In genomic region chr17:43014946-43015519, GRCh38 we compare ENCODE assay signal across 11 cellular contexts. TPM values are rescaled to one million over a fixed set of nuclear protein-coding genes. Genes with fewer than 3 reads are reported as not detected.
DNase-seq lines count a peak whose midpoint lies in the region; ATAC-seq and TF ChIP-seq lines count a peak whose summit lies in the region.
"Had no signal": no experiment of that assay in that cellular context is flagged by ENCODE, and none has a peak within 500 bp of the region (broad histone marks: within the 10 kb centered on the region; RNA-seq: fewer than 3 reads in every experiment).

No MANE protein-coding gene starts in this region.

- no peak for TF ChIP-seq POLR2A in spleen (IDR thresholded peaks at IDR 0.05)

- no peak for TF ChIP-seq RAD21 in liver (IDR thresholded peaks at IDR 0.05)

- H3K27ac ChIP-seq in HEK293 (ENCODE audit: extremely low read depth, low read depth, low read length) (no peak overlapping the region; the same call in 1 of the 2 replicates), angular gyrus (ENCODE audit: low read depth, low read length) (peak overlapping the region; percentile 3), liver (ENCODE audit: low read depth in 1 of 2, low read length in 2 of 2) (peak overlapping the region; percentile 18 to 55), spleen (peak overlapping the region; percentile 13 to 75 (median 60))
- H3K27ac ChIP-seq: hepatocyte had no signal

- H3K9me3 ChIP-seq in HEK293 (ENCODE audit: control insufficient read depth, insufficient read depth, low read depth, low read length) (no peaks in the 10 kb centered on the region), liver (ENCODE audit: control insufficient read depth in 4 of 4, low read length in 3 of 4) (no peaks in the 10 kb centered on the region), spleen (no peaks in the 10 kb centered on the region)

- no peak overlapping the region for H3K9ac ChIP-seq in liver (ENCODE audit: low read depth in 1 of 2, low read length in 2 of 2)

- H3K27me3 ChIP-seq in liver (ENCODE audit: control insufficient read depth in 4 of 4, insufficient read depth in 4 of 4, low read length in 3 of 4) (no peaks in the 10 kb centered on the region), spleen (replicated peaks in 1 of 7) (no peaks in the 10 kb centered on the region)
- H3K27me3 ChIP-seq: hepatocyte had no signal

- no peak overlapping the region for H3K4me3 ChIP-seq in HEK293 (ENCODE audit: low read depth, low read length)
- H3K4me3 ChIP-seq in liver (ENCODE audit: low read depth in 1 of 3, low read length in 3 of 3): no peak overlapping the region
- no peak overlapping the region for H3K4me3 ChIP-seq in spleen
- H3K4me3 ChIP-seq: hepatocyte had no signal

- POLR2A ChIA-PET in HEK293 (lab: Yijun Ruan, JAX): interaction anchor here (1.0 kb wide), 1 partner anchor 17 kb away, joined by 3 read pairs; the partner anchor contains the start of gene RPL27

- ATAC-seq in HG03135 (IDR thresholded peaks at IDR 0.05; ENCODE audit: unreplicated experiment): no peak
- ATAC-seq in GM18861 (IDR thresholded peaks at IDR 0.05; ENCODE audit: unreplicated experiment): no peak

- H3K36me3 ChIP-seq in HEK293 (ENCODE audit: control insufficient read depth in 2 of 2, insufficient read depth in 1 of 2, low read length in 2 of 2) (peaks cover 0 to 52% of the 10 kb centered on the region in 2 experiments; a peak in 2 of 3 replicates), liver (ENCODE audit: control insufficient read depth in 4 of 4, insufficient read depth in 3 of 4, low read depth in 1 of 4, low read length in 3 of 4) (peaks cover 0 to 28% (median 10%) of the 10 kb centered on the region in 4 donors), spleen (peaks cover 0 to 81% (median 31%) of the 10 kb centered on the region in 6 donors)

- in situ Hi-C loops in KBM-7 (cut with MboI; ENCODE audit: low pct_unique_long_range_greater_than_20kb, low sequenced_read_pairs): loop anchor here (10.0 to 25.0 kb wide), 2 partner anchors 60 to 347 kb away; no protein-coding TSS in a partner anchor

- TF ChIP-seq CTCF in HEK293 (tag by site-specific recombination; IDR thresholded peaks at IDR 0.05) (no peak), liver (IDR thresholded peaks at IDR 0.05; ENCODE audit: low read depth, low read length, missing input control) (no peak), spleen (IDR thresholded peaks at IDR 0.05 in 8 of 11, conservative IDR thresholded peaks at IDR 0.05 in 3 of 11) (no peak)

- CTCF ChIA-PET in HEK293 (lab: Yijun Ruan, JAX): interaction anchor here (0.7 kb wide), 1 partner anchor 10 kb away, joined by 3 read pairs; no protein-coding TSS in a partner anchor

- WGBS in liver: 81% methylated on average over 7 of the region's 7 CpGs
- WGBS in spleen, 5 donors: 54 to 68% (median 66%) methylated on average over 7 of the region's 7 CpGs

- DNase-seq in spleen: no peak
- no peak for DNase-seq in KBM-7
- DNase-seq in GDM1 (lab: John Stamatoyannopoulos, UW): no peak
- DNase-seq: MM.1S, NCI-H526 had no signal

- H3K4me1 ChIP-seq in HEK293 (ENCODE audit: control insufficient read depth, insufficient read depth, low read length) (peaks cover 12% of the 10 kb centered on the region), liver (ENCODE audit: control insufficient read depth in 4 of 4, insufficient read depth in 4 of 4, low read length in 3 of 4) (peaks cover 0 to 18% (median 12%) of the 10 kb centered on the region in 4 donors), spleen (peaks cover 24 to 96% (median 68%) of the 10 kb centered on the region in 6 donors)

- intact Hi-C loops in spleen (cut with DNase I; ENCODE audit: low total_unique reads): no loop called here

TF ChIP-seq in HEK293, 187 proteins besides CTCF, POLR2A, EP300 and RAD21:
- TF ChIP-seq ZNF223 (tag by site-specific recombination; IDR thresholded peaks at IDR 0.05): no peak
- peak; percentile 97 for TF ChIP-seq WT1 (tag by site-specific recombination; IDR thresholded peaks at IDR 0.05)
- no peak for TF ChIP-seq GLI2 (tag by site-specific recombination; IDR thresholded peaks at IDR 0.05; ENCODE audit: borderline replicate concordance, low read depth)
- TF ChIP-seq ZNF560 (tag by site-specific recombination; IDR thresholded peaks at IDR 0.05; ENCODE audit: borderline replicate concordance): no peak
- TF ChIP-seq KLF1 (tag by site-specific recombination; IDR thresholded peaks at IDR 0.05): peak; percentile 28; the same call in 1 of the 2 replicates

TF ChIP-seq in liver, 16 proteins besides CTCF, POLR2A, EP300 and RAD21:
- TF ChIP-seq, protein P1, sequence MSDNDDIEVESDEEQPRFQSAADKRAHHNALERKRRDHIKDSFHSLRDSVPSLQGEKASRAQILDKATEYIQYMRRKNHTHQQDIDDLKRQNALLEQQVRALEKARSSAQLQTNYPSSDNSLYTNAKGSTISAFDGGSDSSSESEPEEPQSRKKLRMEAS (IDR thresholded peaks at IDR 0.05): no peak
- TF ChIP-seq TAF1 (conservative IDR thresholded peaks at IDR 0.05) (no peak), RXRA (IDR thresholded peaks at IDR 0.05) (no peak), EGR1 (IDR thresholded peaks at IDR 0.05; ENCODE audit: low read depth in 2 of 2) (no peak), HNF4A (conservative IDR thresholded peaks at IDR 0.05) (no peak), SP1 (IDR thresholded peaks at IDR 0.05) (no peak), GABPA (IDR thresholded peaks at IDR 0.05 in 1 of 2, conservative IDR thresholded peaks at IDR 0.05 in 1 of 2) (no peak), JUND (IDR thresholded peaks at IDR 0.05) (no peak), HNF4G (IDR thresholded peaks at IDR 0.05) (no peak), FOXA2 (IDR thresholded peaks at IDR 0.05) (no peak), FOXA1 (IDR thresholded peaks at IDR 0.05) (no peak), NR2F2 (IDR thresholded peaks at IDR 0.05) (no peak), YY1 (IDR thresholded peaks at IDR 0.05) (no peak)
- TF ChIP-seq, protein P2, sequence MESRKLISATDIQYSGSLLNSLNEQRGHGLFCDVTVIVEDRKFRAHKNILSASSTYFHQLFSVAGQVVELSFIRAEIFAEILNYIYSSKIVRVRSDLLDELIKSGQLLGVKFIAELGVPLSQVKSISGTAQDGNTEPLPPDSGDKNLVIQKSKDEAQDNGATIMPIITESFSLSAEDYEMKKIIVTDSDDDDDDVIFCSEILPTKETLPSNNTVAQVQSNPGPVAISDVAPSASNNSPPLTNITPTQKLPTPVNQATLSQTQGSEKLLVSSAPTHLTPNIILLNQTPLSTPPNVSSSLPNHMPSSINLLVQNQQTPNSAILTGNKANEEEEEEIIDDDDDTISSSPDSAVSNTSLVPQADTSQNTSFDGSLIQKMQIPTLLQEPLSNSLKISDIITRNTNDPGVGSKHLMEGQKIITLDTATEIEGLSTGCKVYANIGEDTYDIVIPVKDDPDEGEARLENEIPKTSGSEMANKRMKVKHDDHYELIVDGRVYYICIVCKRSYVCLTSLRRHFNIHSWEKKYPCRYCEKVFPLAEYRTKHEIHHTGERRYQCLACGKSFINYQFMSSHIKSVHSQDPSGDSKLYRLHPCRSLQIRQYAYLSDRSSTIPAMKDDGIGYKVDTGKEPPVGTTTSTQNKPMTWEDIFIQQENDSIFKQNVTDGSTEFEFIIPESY (IDR thresholded peaks at IDR 0.05): no peak
- TF ChIP-seq, protein P3, sequence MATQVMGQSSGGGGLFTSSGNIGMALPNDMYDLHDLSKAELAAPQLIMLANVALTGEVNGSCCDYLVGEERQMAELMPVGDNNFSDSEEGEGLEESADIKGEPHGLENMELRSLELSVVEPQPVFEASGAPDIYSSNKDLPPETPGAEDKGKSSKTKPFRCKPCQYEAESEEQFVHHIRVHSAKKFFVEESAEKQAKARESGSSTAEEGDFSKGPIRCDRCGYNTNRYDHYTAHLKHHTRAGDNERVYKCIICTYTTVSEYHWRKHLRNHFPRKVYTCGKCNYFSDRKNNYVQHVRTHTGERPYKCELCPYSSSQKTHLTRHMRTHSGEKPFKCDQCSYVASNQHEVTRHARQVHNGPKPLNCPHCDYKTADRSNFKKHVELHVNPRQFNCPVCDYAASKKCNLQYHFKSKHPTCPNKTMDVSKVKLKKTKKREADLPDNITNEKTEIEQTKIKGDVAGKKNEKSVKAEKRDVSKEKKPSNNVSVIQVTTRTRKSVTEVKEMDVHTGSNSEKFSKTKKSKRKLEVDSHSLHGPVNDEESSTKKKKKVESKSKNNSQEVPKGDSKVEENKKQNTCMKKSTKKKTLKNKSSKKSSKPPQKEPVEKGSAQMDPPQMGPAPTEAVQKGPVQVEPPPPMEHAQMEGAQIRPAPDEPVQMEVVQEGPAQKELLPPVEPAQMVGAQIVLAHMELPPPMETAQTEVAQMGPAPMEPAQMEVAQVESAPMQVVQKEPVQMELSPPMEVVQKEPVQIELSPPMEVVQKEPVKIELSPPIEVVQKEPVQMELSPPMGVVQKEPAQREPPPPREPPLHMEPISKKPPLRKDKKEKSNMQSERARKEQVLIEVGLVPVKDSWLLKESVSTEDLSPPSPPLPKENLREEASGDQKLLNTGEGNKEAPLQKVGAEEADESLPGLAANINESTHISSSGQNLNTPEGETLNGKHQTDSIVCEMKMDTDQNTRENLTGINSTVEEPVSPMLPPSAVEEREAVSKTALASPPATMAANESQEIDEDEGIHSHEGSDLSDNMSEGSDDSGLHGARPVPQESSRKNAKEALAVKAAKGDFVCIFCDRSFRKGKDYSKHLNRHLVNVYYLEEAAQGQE (IDR thresholded peaks at IDR 0.05): no peak
- TF ChIP-seq, protein P4, sequence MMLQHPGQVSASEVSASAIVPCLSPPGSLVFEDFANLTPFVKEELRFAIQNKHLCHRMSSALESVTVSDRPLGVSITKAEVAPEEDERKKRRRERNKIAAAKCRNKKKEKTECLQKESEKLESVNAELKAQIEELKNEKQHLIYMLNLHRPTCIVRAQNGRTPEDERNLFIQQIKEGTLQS (IDR thresholded peaks at IDR 0.05): no peak
TF ChIP-seq in liver: peak in this region for 0.

RNA-seq across cellular contexts. Expression of gene VAT1, which starts 7.2 kb away (rescaled TPM):
- 10 to 100 TPM; 16.3 to 18.7 TPM for total RNA-seq in liver
- polyA plus RNA-seq in liver: 10 to 100 TPM; 32.1 to 38.8 TPM
- total RNA-seq in spleen: 100 to 1,000 TPM in 1 of 7 donors, 10 to 100 TPM in 6; 55.4 to 144 (median 79.0) TPM
- 10 to 100 TPM; 20.3 to 64.5 (median 27.0) TPM for polyA plus RNA-seq in spleen

RNA-seq across cellular contexts. Expression of gene IFI35, which starts 8.4 kb away (rescaled TPM):
- total RNA-seq in liver: 10 to 100 TPM; 11.9 to 20.7 TPM
- 10 to 100 TPM; 23.4 to 34.6 TPM for polyA plus RNA-seq in liver
- total RNA-seq in spleen: 10 to 100 TPM; 45.5 to 63.3 (median 51.9) TPM
- polyA plus RNA-seq in spleen: 10 to 100 TPM; 38.0 to 64.8 (median 40.6) TPM

RNA-seq across cellular contexts. Expression of gene RND2, which starts 10.0 kb away (rescaled TPM):
- total RNA-seq in liver (1 to 10 TPM; 1.9 to 2.8 TPM), spleen (under 1 TPM; 0.09 to 0.47 (median 0.32) TPM)
- polyA plus RNA-seq in liver (1 to 10 TPM; 2.1 to 2.4 TPM), spleen (under 1 TPM; 0.11 to 0.42 (median 0.17) TPM)

RNA-seq across cellular contexts. Expression of gene RPL27, which starts 16.8 kb away (rescaled TPM):
- total RNA-seq in liver (100 to 1,000 TPM; 188 to 422 TPM), spleen (1,000 to 10,000 TPM in 3 of 7 donors, 100 to 1,000 TPM in 4; 702 to 1,170 (median 925) TPM)
- polyA plus RNA-seq in liver (100 to 1,000 TPM; 463 to 928 TPM), spleen (1,000 to 10,000 TPM; 5,502 to 6,357 (median 5,985) TPM)

RNA-seq across cellular contexts. Expression of gene RUNDC1, which starts 34.7 kb away (rescaled TPM):
- 1 to 10 TPM; 5.6 to 8.1 TPM for total RNA-seq in liver
- polyA plus RNA-seq in liver: 1 to 10 TPM; 2.9 to 3.2 TPM
- total RNA-seq in spleen: 10 to 100 TPM; 17.1 to 27.9 (median 22.4) TPM
- 10 to 100 TPM in 1 of 3 donors, 1 to 10 TPM in 2; 6.7 to 10.5 (median 8.2) TPM for polyA plus RNA-seq in spleen
